Comparison of ENCODE assay signal across 8 cellular contexts in the genomic region with DNA sequence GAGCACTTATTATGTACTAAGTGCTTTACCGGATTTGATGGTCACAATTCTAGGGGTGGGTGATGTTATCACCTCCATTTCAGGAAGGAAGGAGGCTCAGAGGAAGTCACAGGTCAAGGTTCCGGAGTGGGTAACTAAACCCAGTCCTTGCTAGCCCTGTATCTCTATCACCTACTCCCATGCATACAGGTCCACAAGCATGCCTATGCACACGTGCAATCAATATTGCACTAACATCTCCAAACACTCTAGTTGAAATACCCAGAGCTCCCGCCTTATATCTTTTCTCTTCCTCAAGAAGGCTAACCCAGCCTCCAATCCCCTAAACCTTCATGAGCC.
DNase-seq lines count a peak whose midpoint lies in the region; ATAC-seq and TF ChIP-seq lines count a peak whose summit lies in the region.

No MANE protein-coding gene starts in this region.

- no peaks in the 10 kb centered on the region for H3K9me2 ChIP-seq in DOHH2 (replicated peaks; ENCODE audit: control insufficient read depth, low read length)

- peak overlapping the region; percentile 70 for H3K4me2 ChIP-seq in DOHH2 (ENCODE audit: low read length)

- no peaks in the 10 kb centered on the region for H3K36me3 ChIP-seq in DOHH2 (ENCODE audit: control insufficient read depth, low read length)
- peaks cover 0 to 6% of the 10 kb centered on the region in 2 donors for H3K36me3 ChIP-seq in muscle layer of duodenum (ENCODE audit: control insufficient read depth in 1 of 2, insufficient read depth in 2 of 2, low read length in 2 of 2)

- no peaks in the 10 kb centered on the region for H3K79me2 ChIP-seq in DOHH2 (ENCODE audit: control insufficient read depth, low read length)

- peaks cover 24% of the 10 kb centered on the region for H3F3A ChIP-seq in DOHH2 (ENCODE audit: control insufficient read depth, insufficient read depth)

- H3K4me1 Mint-ChIP-seq in central memory CD8-positive, alpha-beta T cell = peaks cover 60% of the 10 kb centered on the region

- H3K9me3 ChIP-seq in DOHH2 (ENCODE audit: control insufficient read depth, insufficient read depth, low read length) (no peaks in the 10 kb centered on the region), muscle layer of duodenum (ENCODE audit: control insufficient read depth in 1 of 2, low read length in 2 of 2) (no peaks in the 10 kb centered on the region)

- H3K27me3 ChIP-seq in DOHH2 (ENCODE audit: control insufficient read depth, low read length) (no peaks in the 10 kb centered on the region), muscle layer of duodenum (ENCODE audit: low read depth, low read length) (no peaks in the 10 kb centered on the region)

- ATAC-seq in central memory CD8-positive, alpha-beta T cell (replicated peaks; ENCODE audit: extremely low read depth, poor library complexity, severe bottlenecking) = peak; percentile 50
- no peak for ATAC-seq in HG03442 (IDR thresholded peaks at IDR 0.05; ENCODE audit: unreplicated experiment)
- no peak for ATAC-seq in HG03469 (IDR thresholded peaks at IDR 0.05; ENCODE audit: unreplicated experiment)

- H3K36me3 Mint-ChIP-seq in central memory CD8-positive, alpha-beta T cell (ENCODE audit: insufficient read depth) = peaks cover 41% of the 10 kb centered on the region

- no peaks in the 10 kb centered on the region for H4K20me1 ChIP-seq in DOHH2 (ENCODE audit: control insufficient read depth, insufficient read depth, low read depth, low read length)

- peak overlapping the region; percentile 96 for H3K4me3 Mint-ChIP-seq in central memory CD8-positive, alpha-beta T cell

- H3K9me3 Mint-ChIP-seq in central memory CD8-positive, alpha-beta T cell = no peaks in the 10 kb centered on the region

- H3K27ac ChIP-seq in DOHH2 (ENCODE audit: low read depth, low read length) (peak overlapping the region; percentile 28), muscle layer of duodenum (ENCODE audit: low read length) (peak overlapping the region; percentile 75)

- no peak for DNase-seq in LNCaP clone FGC (ENCODE audit: low read depth)
- DNase-seq in central memory CD8-positive, alpha-beta T cell (ENCODE audit: low spot score in 2 of 2) = peak in 1 of 2 donors; percentile 62
- no peak for DNase-seq in kidney tubule cell (ENCODE audit: low spot score)
- DNase-seq in RKO (ENCODE audit: low spot score) = no peak

- no peaks in the 10 kb centered on the region for H3K27me3 Mint-ChIP-seq in central memory CD8-positive, alpha-beta T cell

- H3K4me1 ChIP-seq in DOHH2 (ENCODE audit: control insufficient read depth, low read length) = peaks cover 44% of the 10 kb centered on the region
- peaks cover 0 to 24% of the 10 kb centered on the region in 2 donors for H3K4me1 ChIP-seq in muscle layer of duodenum (ENCODE audit: control insufficient read depth in 1 of 2, insufficient read depth in 2 of 2, low read length in 2 of 2)

- peak overlapping the region; percentile 100 for H3K27ac Mint-ChIP-seq in central memory CD8-positive, alpha-beta T cell (ENCODE audit: low read depth)

- TF ChIP-seq CTCF in DOHH2 (IDR thresholded peaks at IDR 0.05; ENCODE audit: low read depth, low read length, poor library complexity, severe bottlenecking) (no peak), LNCaP clone FGC (IDR thresholded peaks at IDR 0.05; ENCODE audit: control insufficient read depth, extremely low read depth, insufficient read depth) (no peak)

- H3K4me3 ChIP-seq in DOHH2 (ENCODE audit: low read length) = peak overlapping the region; percentile 86
- H3K4me3 ChIP-seq in LNCaP clone FGC (ENCODE audit: low read depth, low read length) = peak overlapping the region; percentile 55
- peak overlapping the region; percentile 55 to 64 for H3K4me3 ChIP-seq in muscle layer of duodenum (ENCODE audit: low read depth in 1 of 2, low read length in 2 of 2)
